In the genomic region with DNA sequence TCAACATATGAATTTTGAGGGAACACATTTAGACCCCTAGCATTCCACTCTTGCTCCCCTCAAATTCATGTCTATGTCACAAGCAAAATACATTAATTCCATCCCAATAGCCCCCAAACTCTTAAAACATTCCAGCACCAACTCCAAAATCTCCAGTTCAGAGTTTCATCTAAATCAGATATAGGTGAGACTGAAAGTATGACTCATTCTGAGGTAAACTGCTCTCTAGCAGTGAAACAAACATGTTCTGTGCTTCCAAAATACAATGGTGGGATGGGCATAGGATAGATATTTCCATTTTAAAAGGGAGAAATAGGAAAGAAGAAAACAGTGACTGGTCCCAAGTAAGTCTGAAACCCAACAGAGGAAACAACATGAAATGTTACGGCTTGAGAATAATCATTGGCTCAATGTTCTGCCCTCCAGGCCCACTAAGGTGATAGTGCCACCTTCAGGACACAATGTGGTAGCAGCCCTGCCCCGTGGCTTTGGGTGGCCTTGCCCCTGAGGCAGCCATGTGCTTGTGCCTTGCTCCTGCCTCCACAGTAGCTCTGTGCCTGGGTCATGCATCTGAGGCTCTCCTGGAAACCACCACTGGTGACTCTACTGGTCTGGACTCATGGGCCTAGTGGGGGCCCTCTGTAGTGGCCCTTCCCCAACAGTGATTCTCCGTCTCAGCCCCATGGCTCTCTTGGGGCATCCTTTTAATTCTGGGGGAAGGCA, we compare ENCODE assay signal across 8 cellular contexts. TPM values are rescaled to one million over a fixed set of nuclear protein-coding genes. Genes with fewer than 3 reads are reported as not detected.
DNase-seq lines count a peak whose midpoint lies in the region; ATAC-seq and TF ChIP-seq lines count a peak whose summit lies in the region.

No MANE protein-coding gene starts in this region.

- TF ChIP-seq CTCF in GM12864 (IDR thresholded peaks at IDR 0.05; ENCODE audit: low read depth, low read length, missing control alignments) (peak; percentile 86), spleen (IDR thresholded peaks at IDR 0.05 in 8 of 11, conservative IDR thresholded peaks at IDR 0.05 in 3 of 11) (peak in 9 of 11 experiments; percentile 17 to 75 (median 58)), tibial nerve (IDR thresholded peaks at IDR 0.05) (peak in 1 of 5 experiments; percentile 25)

- H3K9me3 ChIP-seq in spleen: no peaks in the 10 kb centered on the region
- H3K9me3 ChIP-seq in tibial nerve: no peaks in the 10 kb centered on the region

- H3K4me1 Mint-ChIP-seq in T-helper 1 cell treated with Interleukin-12 subunit alpha and Interleukin-12 subunit beta and Interleukin-4 antibody, amounts not matched to agents 30 μg/mL and 1 μg/mL, for 36 hours (ENCODE audit: low read depth): peaks cover 19% of the 10 kb centered on the region

- H3K27me3 Mint-ChIP-seq in T-helper 1 cell treated with Interleukin-12 subunit alpha and Interleukin-12 subunit beta and Interleukin-4 antibody, amounts not matched to agents 30 μg/mL and 1 μg/mL, for 36 hours (ENCODE audit: low read depth): no peaks in the 10 kb centered on the region

- peaks cover 0 to 39% (median 15%) of the 10 kb centered on the region in 6 donors for H3K36me3 ChIP-seq in spleen
- peaks cover 0 to 38% (median 0%) of the 10 kb centered on the region in 3 donors for H3K36me3 ChIP-seq in tibial nerve

- H3K27ac Mint-ChIP-seq in T-helper 1 cell treated with Interleukin-12 subunit alpha and Interleukin-12 subunit beta and Interleukin-4 antibody, amounts not matched to agents 30 μg/mL and 1 μg/mL, for 36 hours: peak overlapping the region; percentile 23

- H3K4me3 ChIP-seq in GM12864 (ENCODE audit: low read depth, low read length): no peak overlapping the region
- H3K4me3 ChIP-seq in spleen: no peak overlapping the region
- no peak overlapping the region for H3K4me3 ChIP-seq in tibial nerve

- no peak overlapping the region for H3K27ac ChIP-seq in spleen
- no peak overlapping the region for H3K27ac ChIP-seq in tibial nerve

- intact Hi-C loops in spleen (cut with DNase I; ENCODE audit: low total_unique reads): no loop called here

- 49 to 56% (median 55%) methylated on average over 3 of the region's 3 CpGs for WGBS in spleen, 5 donors
- WGBS in tibial nerve, 2 donors: 60 to 65% methylated on average over 3 of the region's 3 CpGs

- peak; percentile 50 for ATAC-seq in HG02870 (IDR thresholded peaks at IDR 0.05; ENCODE audit: unreplicated experiment)

- TF ChIP-seq POLR2A in spleen (IDR thresholded peaks at IDR 0.05): no peak
- no peak for TF ChIP-seq POLR2A in tibial nerve (IDR thresholded peaks at IDR 0.05)

- peaks cover 3 to 14% (median 4%) of the 10 kb centered on the region in 6 donors for H3K4me1 ChIP-seq in spleen
- no peaks in the 10 kb centered on the region for H3K4me1 ChIP-seq in tibial nerve

- H3K27me3 ChIP-seq in spleen (replicated peaks in 1 of 7) (no peaks in the 10 kb centered on the region), tibial nerve (no peaks in the 10 kb centered on the region)

- H3K36me3 Mint-ChIP-seq in T-helper 1 cell treated with Interleukin-12 subunit alpha and Interleukin-12 subunit beta and Interleukin-4 antibody, amounts not matched to agents 30 μg/mL and 1 μg/mL, for 36 hours (ENCODE audit: low read depth): peaks cover 12% of the 10 kb centered on the region

- DNase-seq in GM12864 (ENCODE audit: low read depth) (no peak), fibroblast of peridontal ligament (ENCODE audit: extremely low read depth) (peak; percentile 13), spleen (no peak), activated gamma-delta T cell treated with Interleukin-2 at 50 U/mL for 16 hours (no peak), NK-92 (lab: John Stamatoyannopoulos, UW; ENCODE audit: unreplicated experiment) (no peak), tibial nerve (ENCODE audit: low spot score in 2 of 2) (no peak)

- H3K9me3 Mint-ChIP-seq in T-helper 1 cell treated with Interleukin-12 subunit alpha and Interleukin-12 subunit beta and Interleukin-4 antibody, amounts not matched to agents 30 μg/mL and 1 μg/mL, for 36 hours: no peaks in the 10 kb centered on the region

- no peak for TF ChIP-seq EP300 in tibial nerve (IDR thresholded peaks at IDR 0.05)

- no peak overlapping the region for H3K4me3 Mint-ChIP-seq in T-helper 1 cell treated with Interleukin-12 subunit alpha and Interleukin-12 subunit beta and Interleukin-4 antibody, amounts not matched to agents 30 μg/mL and 1 μg/mL, for 36 hours

RNA-seq across cellular contexts. Expression of gene IPPK, which starts 36.4 kb away (rescaled TPM):
- total RNA-seq in spleen (10 to 100 TPM in 6 of 7 donors, 1 to 10 TPM in 1; 10.0 to 14.6 (median 12.1) TPM), tibial nerve (10 to 100 TPM in 2 of 4 donors, 1 to 10 TPM in 2; 8.0 to 18.8 (median 11.0) TPM)
- 1 to 10 TPM; 6.1 to 7.9 (median 6.4) TPM for polyA plus RNA-seq in spleen

RNA-seq across cellular contexts. Expression of gene BICD2, which starts 58.3 kb away (rescaled TPM):
- total RNA-seq in spleen (10 to 100 TPM; 30.6 to 55.7 (median 36.8) TPM), tibial nerve (10 to 100 TPM; 36.2 to 46.7 (median 41.6) TPM)
- polyA plus RNA-seq in spleen: 10 to 100 TPM in 2 of 3 donors, 1 to 10 TPM in 1; 9.4 to 12.0 (median 11.7) TPM
